1 cellular context compared by ENCODE assay signal in the genomic region with DNA sequence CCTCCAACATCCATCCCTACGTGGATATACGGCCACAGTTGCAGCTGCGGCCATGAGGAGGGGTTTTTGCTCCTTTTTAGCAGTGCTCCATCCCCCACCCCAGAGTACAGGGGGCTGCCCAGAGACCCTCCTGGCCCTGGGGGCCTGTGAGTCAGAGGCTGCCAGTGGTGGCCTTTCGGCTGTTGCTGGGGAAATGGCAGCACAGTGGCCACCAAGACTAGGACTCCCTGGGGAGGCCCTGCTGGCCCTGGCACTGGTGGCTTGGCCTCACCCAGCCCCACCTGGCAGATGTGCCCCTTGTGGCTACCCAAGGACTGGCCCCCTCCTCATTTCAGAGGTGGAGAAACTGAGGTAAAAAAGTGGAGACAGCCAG.
TF ChIP-seq lines count a peak whose summit lies in the region.

No MANE protein-coding gene starts in this region.

TF ChIP-seq in IMR-90, 13 proteins besides CTCF, POLR2A, EP300 and RAD21 (continued from another document):
- TF ChIP-seq, protein P1, sequence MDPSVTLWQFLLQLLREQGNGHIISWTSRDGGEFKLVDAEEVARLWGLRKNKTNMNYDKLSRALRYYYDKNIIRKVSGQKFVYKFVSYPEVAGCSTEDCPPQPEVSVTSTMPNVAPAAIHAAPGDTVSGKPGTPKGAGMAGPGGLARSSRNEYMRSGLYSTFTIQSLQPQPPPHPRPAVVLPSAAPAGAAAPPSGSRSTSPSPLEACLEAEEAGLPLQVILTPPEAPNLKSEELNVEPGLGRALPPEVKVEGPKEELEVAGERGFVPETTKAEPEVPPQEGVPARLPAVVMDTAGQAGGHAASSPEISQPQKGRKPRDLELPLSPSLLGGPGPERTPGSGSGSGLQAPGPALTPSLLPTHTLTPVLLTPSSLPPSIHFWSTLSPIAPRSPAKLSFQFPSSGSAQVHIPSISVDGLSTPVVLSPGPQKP (IDR thresholded peaks at IDR 0.05; ENCODE audit: borderline replicate concordance, low read depth, low read length): no peak
- no peak for TF ChIP-seq MAZ (IDR thresholded peaks at IDR 0.05; ENCODE audit: borderline replicate concordance, low read depth, low read length)
- TF ChIP-seq CHD1 (IDR thresholded peaks at IDR 0.05; ENCODE audit: low read depth, low read length): no peak
- no peak for TF ChIP-seq BHLHE40 (IDR thresholded peaks at IDR 0.05; ENCODE audit: low read depth, low read length)
- no peak for TF ChIP-seq MAFK (IDR thresholded peaks at IDR 0.05; ENCODE audit: low read depth, low read length)
- no peak for TF ChIP-seq CEBPB (IDR thresholded peaks at IDR 0.05; ENCODE audit: low read depth, low read length)
TF ChIP-seq in IMR-90: peak in this region for 0.
